In genomic region chr3:159886050-159886449, GRCh38 we compare ENCODE assay signal across 17 cellular contexts. TPM values are rescaled to one million over a fixed set of nuclear protein-coding genes. Genes with fewer than 3 reads are reported as not detected.
DNase-seq lines count a peak whose midpoint lies in the region; ATAC-seq and TF ChIP-seq lines count a peak whose summit lies in the region.
"Had no signal": no experiment of that assay in that cellular context is flagged by ENCODE, and none has a peak within 500 bp of the region (broad histone marks: within the 10 kb centered on the region; RNA-seq: fewer than 3 reads in every experiment).

No MANE protein-coding gene starts in this region.

- no peak for TF ChIP-seq POLR2A in transverse colon (IDR thresholded peaks at IDR 0.05)

- no peaks in the 10 kb centered on the region for H3K9me3 Mint-ChIP-seq in HFFc6
- H3K9me3 Mint-ChIP-seq: activated T-helper 2 cell treated with anti-CD3 and anti-CD28 coated beads, Interferon-gamma antibody, Interleukin-2, Interleukin-4, amounts not matched to agents 10 μg/mL and 5 μg/mL and 100 μg/mL, durations not matched to agents 14 hours and 24 hours and 36 hours; natural killer cell treated with Interleukin-12 subunit alpha and Interleukin-12 subunit beta and Interleukin-15 and Interleukin-18, amount 100 ng/mL, for 72 hours had no signal

- H3K27ac Mint-ChIP-seq in HFFc6 = peak overlapping the region; percentile 43; the same call in 1 of the 2 replicates
- H3K27ac Mint-ChIP-seq: activated CD8-positive, alpha-beta T cell treated with anti-CD3 and anti-CD28 coated beads, Interleukin-2, amount 10 ng/mL, durations not matched to agents 7 days and 5 days; activated T-helper 2 cell treated with anti-CD3 and anti-CD28 coated beads, Interferon-gamma antibody, Interleukin-2, Interleukin-4, amounts not matched to agents 10 μg/mL and 5 μg/mL and 100 μg/mL, durations not matched to agents 14 hours and 24 hours and 36 hours; natural killer cell treated with Interleukin-12 subunit alpha and Interleukin-12 subunit beta and Interleukin-15 and Interleukin-18, amount 100 ng/mL, for 72 hours had no signal

- no peak for TF ChIP-seq CTCF in HFFc6 (IDR thresholded peaks at IDR 0.05)
- no peak for TF ChIP-seq CTCF in transverse colon (IDR thresholded peaks at IDR 0.05)

- WGBS in transverse colon (ENCODE audit: low coverage in 1 of 2), 2 donors = 72 to 73% methylated on average over 3 of the region's 3 CpGs

- H3K27me3 ChIP-seq in transverse colon = no peaks in the 10 kb centered on the region
- H3K27me3 ChIP-seq: gastroesophageal sphincter had no signal

- H3K4me3 ChIP-seq in transverse colon = no peak overlapping the region
- H3K4me3 ChIP-seq: gastroesophageal sphincter, lung had no signal

- no peaks in the 10 kb centered on the region for H3K36me3 ChIP-seq in transverse colon

- DNase-seq in HFFc6 (no peak), pons (ENCODE audit: low spot score) (peak; percentile 55), NCI-H1048 (lab: John Stamatoyannopoulos, UW) (no peak), NCI-H128 (lab: John Stamatoyannopoulos, UW; ENCODE audit: unreplicated experiment) (no peak), transverse colon (no peak)
- DNase-seq: activated CD8-positive, alpha-beta T cell treated with anti-CD3 and anti-CD28 coated beads, Interleukin-2, amount 10 ng/mL, durations not matched to agents 7 days and 5 days; aorta; KG1; NCI-H1092; RPMI8226; T-helper 1 cell had no signal

- peaks cover 0 to 18% (median 7%) of the 10 kb centered on the region in 4 donors for H3K4me1 ChIP-seq in transverse colon

- intact Hi-C loops in transverse colon (cut with DNase I; ENCODE audit: low total_unique reads) = loop anchor here (5.0 kb wide), 1 partner anchor 116 kb away; no protein-coding TSS in a partner anchor

- no peaks in the 10 kb centered on the region for H3K9me3 ChIP-seq in transverse colon
- H3K9me3 ChIP-seq: gastroesophageal sphincter had no signal

- ATAC-seq in GM18861 (IDR thresholded peaks at IDR 0.05; ENCODE audit: unreplicated experiment) = peak; percentile 53
- peak; percentile 79 for ATAC-seq in HG03342 (IDR thresholded peaks at IDR 0.05; ENCODE audit: unreplicated experiment)
- ATAC-seq: activated CD8-positive, alpha-beta T cell treated with anti-CD3 and anti-CD28 coated beads, Interleukin-2, amount 10 ng/mL, durations not matched to agents 7 days and 5 days; gastroesophageal sphincter; natural killer cell treated with Interleukin-12 subunit alpha and Interleukin-12 subunit beta and Interleukin-15 and Interleukin-18, amount 100 ng/mL, for 72 hours had no signal

- H3K27me3 Mint-ChIP-seq in HFFc6 (ENCODE audit: insufficient read depth) = no peaks in the 10 kb centered on the region; the same call in none of the 2 replicates

- TF ChIP-seq EP300 in transverse colon (IDR thresholded peaks at IDR 0.05; ENCODE audit: low read depth) = no peak

- in situ Hi-C loops in transverse colon (cut with MboI; ENCODE audit: low pct_ligation_motif_present in 1 of 4, low pct_unique_long_range_greater_than_20kb in 1 of 4, low sequenced_read_pairs in 3 of 4) = loop anchor here in 2 of 4 donors (5.0 kb wide), 2 partner anchors 116 to 121 kb away; no protein-coding TSS in a partner anchor

- peaks cover 29% of the 10 kb centered on the region for H3K36me3 Mint-ChIP-seq in HFFc6 (ENCODE audit: low read depth)
- H3K36me3 Mint-ChIP-seq: natural killer cell treated with Interleukin-12 subunit alpha and Interleukin-12 subunit beta and Interleukin-15 and Interleukin-18, amount 100 ng/mL, for 72 hours had no signal

- H3K27ac ChIP-seq in transverse colon = no peak overlapping the region

- H3K4me1 Mint-ChIP-seq in HFFc6 (ENCODE audit: low read depth) = peaks cover 58% of the 10 kb centered on the region

- no peak overlapping the region for H3K4me3 Mint-ChIP-seq in HFFc6
- H3K4me3 Mint-ChIP-seq: activated CD8-positive, alpha-beta T cell treated with anti-CD3 and anti-CD28 coated beads, Interleukin-2, amount 10 ng/mL, durations not matched to agents 7 days and 5 days; natural killer cell treated with Interleukin-12 subunit alpha and Interleukin-12 subunit beta and Interleukin-15 and Interleukin-18, amount 100 ng/mL, for 72 hours had no signal

RNA-seq across cellular contexts. Expression of gene SCHIP1, which starts 46.4 kb away (rescaled TPM):
- total RNA-seq in HFFc6 (2021; fragmentation: NEBNext Ultra II Directional; extraction: Animal tissue kit (Norgen Biotek cat#: 25700)) = 1 to 10 TPM; 1.1 to 8.1 (median 2.2) TPM
- 1 to 10 TPM in 2 of 4 donors, under 1 TPM in 2; 0.20 to 7.5 (median 2.5) TPM for total RNA-seq in transverse colon
- total RNA-seq: activated CD8-positive, alpha-beta T cell treated with anti-CD3 and anti-CD28 coated beads, Interleukin-2, amount 10 ng/mL, durations not matched to agents 7 days and 5 days; natural killer cell treated with Interleukin-12 subunit alpha and Interleukin-12 subunit beta and Interleukin-15 and Interleukin-18, amount 100 ng/mL, for 72 hours had no signal
